Comparison of ENCODE assay signal across 9 cellular contexts in the genomic region with DNA sequence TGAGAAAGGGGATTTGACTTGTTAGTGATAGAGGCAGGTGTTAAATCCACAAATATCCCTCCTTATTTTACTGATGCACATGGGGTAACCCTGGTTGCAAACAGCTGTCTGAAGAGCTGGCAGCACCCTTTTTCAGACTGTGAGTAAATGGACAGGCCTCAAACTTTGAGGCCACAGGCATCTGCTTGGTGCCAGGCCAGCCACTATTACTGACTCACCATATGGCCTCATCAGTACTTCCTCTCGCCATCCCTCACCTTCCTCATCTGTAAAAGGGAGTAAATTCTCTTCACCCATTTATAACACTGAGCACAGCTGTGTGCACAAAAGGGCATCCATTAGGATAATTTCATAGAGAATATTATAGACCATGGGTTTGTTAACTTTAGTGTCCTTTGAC. TPM values are rescaled to one million over a fixed set of nuclear protein-coding genes. Genes with fewer than 3 reads are reported as not detected.
A peak's percentile ranks its signal among the peaks of the same experiment; 100 is the strongest.
DNase-seq lines count a peak whose midpoint lies in the region; ATAC-seq lines count a peak whose summit lies in the region.
"Had no signal": no experiment of that assay in that cellular context is flagged by ENCODE, and none has a peak within 500 bp of the region (broad histone marks: within the 10 kb centered on the region; RNA-seq: fewer than 3 reads in every experiment).

No MANE protein-coding gene starts in this region.

- no peaks in the 10 kb centered on the region for H3K36me3 ChIP-seq in skeletal muscle satellite cell (ENCODE audit: insufficient read depth, low read length)

- peaks cover 45% of the 10 kb centered on the region for H3K4me1 ChIP-seq in skeletal muscle satellite cell (ENCODE audit: control insufficient read depth, insufficient read depth, low read length)

- no peaks in the 10 kb centered on the region for H3K27me3 ChIP-seq in skeletal muscle satellite cell (ENCODE audit: control insufficient read depth, insufficient read depth, low read length)

- DNase-seq in H4 (ENCODE audit: low spot score), result peak; percentile 70
- DNase-seq in RPMI7951 (ENCODE audit: low read depth), result peak; percentile 90
- DNase-seq in epithelial cell of prostate (ENCODE audit: low read depth, low spot score), result peak; percentile 40
- DNase-seq in stimulated activated CD8-positive, alpha-beta memory T cell treated with anti-CD3 and anti-CD28 coated beads, Interleukin-4, amount 100 ng/mL, for 48 hours, result no peak
- DNase-seq in NCI-H2029 treated with DMSO at 0.1 percent for 48 hours (lab: John Stamatoyannopoulos, UW), result no peak
- DNase-seq in HuH-7.5 (ENCODE audit: low spot score), result no peak
- DNase-seq: stimulated activated CD4-positive, alpha-beta T cell treated with anti-CD3 and anti-CD28 coated beads, Interleukin-12 subunit alpha, Interleukin-12 subunit beta, amount 100 ng/mL, for 4 hours had no signal

- no peak for ATAC-seq in HG03565 (IDR thresholded peaks at IDR 0.05; ENCODE audit: unreplicated experiment)

- no peak overlapping the region for H3K4me3 ChIP-seq in skeletal muscle satellite cell (ENCODE audit: low read length)

- peak overlapping the region; percentile 99 for H3K27ac ChIP-seq in epithelial cell of prostate

- H3K9me3 ChIP-seq in skeletal muscle satellite cell (replicated peaks; ENCODE audit: low read length), result no peaks in the 10 kb centered on the region

- H3K9ac ChIP-seq in skeletal muscle satellite cell (ENCODE audit: low read depth, low read length), result peak overlapping the region; percentile 64

- peak overlapping the region; percentile 57 for H3K4me2 ChIP-seq in skeletal muscle satellite cell (ENCODE audit: low read length)

RNA-seq across cellular contexts. Expression of gene TNIP1, which starts 11.9 kb away (rescaled TPM):
- total RNA-seq in H4 (2014; rRNA removed; shearing (Covaris generic)), result 38.7 and 41.9 TPM in 2 replicates
- 96.2 and 106 TPM in 2 replicates for total RNA-seq in RPMI7951 (2014; rRNA removed; shearing (Covaris generic))
- total RNA-seq in skeletal muscle satellite cell (2012; rRNA removed), result 61.3 and 64.7 TPM in 2 replicates

Comparison
In these comparisons a context has a peak if more than half of its experiments do, and no peak if none do; other contexts are left out.
1. DNase-seq: peak in H4 (single experiment), RPMI7951 (single experiment) and epithelial cell of prostate (single experiment); none in stimulated activated CD8-positive, alpha-beta memory T cell treated with anti-CD3 and anti-CD28 coated beads, Interleukin-4, amount 100 ng/mL, for 48 hours (single experiment), NCI-H2029 treated with DMSO at 0.1 percent for 48 hours (single experiment) and HuH-7.5 (single experiment).